ENCODE assay signal across 12 cellular contexts in genomic region chr17:42985225-42985624, GRCh38. TPM values are rescaled to one million over a fixed set of nuclear protein-coding genes. Genes with fewer than 3 reads are reported as not detected.
DNase-seq lines count a peak whose midpoint lies in the region; ATAC-seq and TF ChIP-seq lines count a peak whose summit lies in the region.
"Had no signal": no experiment of that assay in that cellular context is flagged by ENCODE, and none has a peak within 500 bp of the region (broad histone marks: within the 10 kb centered on the region; RNA-seq: fewer than 3 reads in every experiment).

No MANE protein-coding gene starts in this region.

- no peak for TF ChIP-seq CTCF in upper lobe of left lung (IDR thresholded peaks at IDR 0.05)

- peak overlapping the region; percentile 41 for H3K27ac Mint-ChIP-seq in activated CD4-positive, alpha-beta T cell treated with anti-CD3 and anti-CD28 coated beads, Interleukin-2, amount 10 ng/mL, durations not matched to agents 24 days and 14 days

- no peak for DNase-seq in activated CD4-positive, alpha-beta T cell treated with anti-CD3 and anti-CD28 coated beads, Interleukin-2, amount 10 ng/mL, durations not matched to agents 24 days and 14 days
- DNase-seq in activated CD4-positive, alpha-beta T cell treated with anti-CD3 and anti-CD28 coated beads, Interleukin-2, amount 50 U/mL, for 4 hours, result no peak
- DNase-seq in KBM-7 (peak; percentile 84), adipocyte (ENCODE audit: low read depth) (no peak), upper lobe of left lung (no peak), cerebellar nuclear complex (lab: John Stamatoyannopoulos, UW) (no peak), nucleus accumbens (lab: John Stamatoyannopoulos, UW) (no peak)
- DNase-seq: 8988T; activated CD4-positive, alpha-beta T cell treated with anti-CD3 and anti-CD28 coated beads for 1 hour; NCI-H1417; Peyer's patch had no signal

- no peaks in the 10 kb centered on the region for H3K27me3 Mint-ChIP-seq in activated CD4-positive, alpha-beta T cell treated with anti-CD3 and anti-CD28 coated beads, Interleukin-2, amount 10 ng/mL, durations not matched to agents 24 days and 14 days

- H3K4me3 ChIP-seq in adipocyte (ENCODE audit: low read length), result peak overlapping the region; percentile 19
- H3K4me3 ChIP-seq in upper lobe of left lung, result no peak overlapping the region
- H3K4me3 ChIP-seq: Peyer's patch had no signal

- intact Hi-C loops in activated CD4-positive, alpha-beta T cell treated with anti-CD3 and anti-CD28 coated beads, Interleukin-2, amount 10 ng/mL, durations not matched to agents 24 days and 14 days (cut with micrococcal nuclease), result no loop called here

- no peak for TF ChIP-seq EP300 in upper lobe of left lung (IDR thresholded peaks at IDR 0.05)

- H3K4me1 ChIP-seq in adipocyte (ENCODE audit: control insufficient read depth, insufficient read depth, low read length), result peaks cover 67% of the 10 kb centered on the region
- peaks cover 8 to 48% (median 25%) of the 10 kb centered on the region in 4 donors for H3K4me1 ChIP-seq in upper lobe of left lung

- peaks cover 44% of the 10 kb centered on the region for H3K36me3 Mint-ChIP-seq in activated CD4-positive, alpha-beta T cell treated with anti-CD3 and anti-CD28 coated beads, Interleukin-2, amount 10 ng/mL, durations not matched to agents 24 days and 14 days (ENCODE audit: low read depth)

- H3K9me3 ChIP-seq in adipocyte (ENCODE audit: control insufficient read depth, low read length) (no peaks in the 10 kb centered on the region), upper lobe of left lung (no peaks in the 10 kb centered on the region)
- H3K9me3 ChIP-seq: Peyer's patch had no signal

- 0 to 54% methylated on average over 1 of the region's 1 CpG for WGBS in upper lobe of left lung, 2 donors

- H3K36me3 ChIP-seq in adipocyte (ENCODE audit: control insufficient read depth, insufficient read depth, low read length, severe bottlenecking) (peaks cover 21% of the 10 kb centered on the region), upper lobe of left lung (peaks cover 23 to 53% (median 41%) of the 10 kb centered on the region in 4 donors)

- peaks cover 20% of the 10 kb centered on the region for H3K4me1 Mint-ChIP-seq in activated CD4-positive, alpha-beta T cell treated with anti-CD3 and anti-CD28 coated beads, Interleukin-2, amount 10 ng/mL, durations not matched to agents 24 days and 14 days

- TF ChIP-seq POLR2A in upper lobe of left lung (IDR thresholded peaks at IDR 0.05), result no peak

- in situ Hi-C loops in KBM-7 (cut with MboI; ENCODE audit: low pct_unique_long_range_greater_than_20kb, low sequenced_read_pairs), result no loop called here

- peak overlapping the region; percentile 47 for H3K9ac ChIP-seq in adipocyte (ENCODE audit: low read length)

- ATAC-seq in upper lobe of left lung (ENCODE audit: low FRiP score in 2 of 2) (peak in 1 of 2 donors; percentile 61), HG02623 (IDR thresholded peaks at IDR 0.05; ENCODE audit: unreplicated experiment) (no peak)

- peak overlapping the region in 3 of 4 donors; percentile 61 to 66 (median 62) for H3K27ac ChIP-seq in upper lobe of left lung

- H3K9me3 Mint-ChIP-seq in activated CD4-positive, alpha-beta T cell treated with anti-CD3 and anti-CD28 coated beads, Interleukin-2, amount 10 ng/mL, durations not matched to agents 24 days and 14 days, result no peaks in the 10 kb centered on the region

- H3K4me3 Mint-ChIP-seq in activated CD4-positive, alpha-beta T cell treated with anti-CD3 and anti-CD28 coated beads, Interleukin-2, amount 10 ng/mL, durations not matched to agents 24 days and 14 days, result no peak overlapping the region

- H3K27me3 ChIP-seq in adipocyte (replicated peaks; ENCODE audit: control insufficient read depth, insufficient read depth, low read length), result no peaks in the 10 kb centered on the region
- H3K27me3 ChIP-seq in upper lobe of left lung, result no peaks in the 10 kb centered on the region
- H3K27me3 ChIP-seq: Peyer's patch had no signal

RNA-seq across cellular contexts. Expression of gene RUNDC1, which starts 4.9 kb away (rescaled TPM):
- 20.2 and 20.5 TPM in 2 replicates for total RNA-seq in activated CD4-positive, alpha-beta T cell treated with anti-CD3 and anti-CD28 coated beads, Interleukin-2, amount 10 ng/mL, durations not matched to agents 24 days and 14 days
- 10 to 100 TPM; 13.6 to 26.2 (median 17.5) TPM for total RNA-seq in upper lobe of left lung

RNA-seq across cellular contexts. Expression of gene PTGES3L, which starts 5.3 kb away (rescaled TPM):
- total RNA-seq in activated CD4-positive, alpha-beta T cell treated with anti-CD3 and anti-CD28 coated beads, Interleukin-2, amount 10 ng/mL, durations not matched to agents 24 days and 14 days, result 0.66 and 1.4 TPM in 2 replicates
- 1 to 10 TPM in 2 of 6 donors, under 1 TPM in 3, not detected in 1; 0.11 to 7.3 (median 0.76) TPM for total RNA-seq in upper lobe of left lung

RNA-seq across cellular contexts. Expression of gene RPL27, which starts 13.0 kb away (rescaled TPM):
- total RNA-seq in activated CD4-positive, alpha-beta T cell treated with anti-CD3 and anti-CD28 coated beads, Interleukin-2, amount 10 ng/mL, durations not matched to agents 24 days and 14 days, result 1,178 and 1,206 TPM in 2 replicates
- 1,000 to 10,000 TPM in 2 of 6 donors, 100 to 1,000 TPM in 4; 534 to 1,192 (median 783) TPM for total RNA-seq in upper lobe of left lung

RNA-seq across cellular contexts. Expression of gene AARSD1, which starts 21.0 kb away (rescaled TPM):
- total RNA-seq in activated CD4-positive, alpha-beta T cell treated with anti-CD3 and anti-CD28 coated beads, Interleukin-2, amount 10 ng/mL, durations not matched to agents 24 days and 14 days, result 78.2 and 78.4 TPM in 2 replicates
- 10 to 100 TPM; 10.9 to 70.2 (median 23.6) TPM for total RNA-seq in upper lobe of left lung

RNA-seq across cellular contexts. Expression of gene IFI35, which starts 21.4 kb away (rescaled TPM):
- 51.9 and 55.2 TPM in 2 replicates for total RNA-seq in activated CD4-positive, alpha-beta T cell treated with anti-CD3 and anti-CD28 coated beads, Interleukin-2, amount 10 ng/mL, durations not matched to agents 24 days and 14 days
- 10 to 100 TPM; 17.8 to 69.0 (median 45.4) TPM for total RNA-seq in upper lobe of left lung
